17 cellular contexts compared by ENCODE assay signal in genomic region chr1:59064592-59064991, GRCh38.
DNase-seq lines count a peak whose midpoint lies in the region; ATAC-seq and TF ChIP-seq lines count a peak whose summit lies in the region.
"Had no signal": no experiment of that assay in that cellular context is flagged by ENCODE, and none has a peak within 500 bp of the region (broad histone marks: within the 10 kb centered on the region; RNA-seq: fewer than 3 reads in every experiment).

No MANE protein-coding gene starts in this region.

- in situ Hi-C loops in GM13976 (cut with MboI; ENCODE audit: low sequenced_read_pairs, unreplicated experiment), result no loop called here

- H3K4ac ChIP-seq in mesendoderm (ENCODE audit: low read depth, low read length), result no peak overlapping the region

- no peaks in the 10 kb centered on the region for H3K79me2 ChIP-seq in mesendoderm (ENCODE audit: control insufficient read depth, insufficient read depth, low read length)
- H3K79me2 ChIP-seq in osteoblast (ENCODE audit: insufficient read depth, low read length), result no peaks in the 10 kb centered on the region

- no peaks in the 10 kb centered on the region for H3K9me3 ChIP-seq in CD8-positive, alpha-beta T cell (ENCODE audit: low read length)
- no peaks in the 10 kb centered on the region for H3K9me3 ChIP-seq in osteoblast (ENCODE audit: low read depth, low read length)

- H2AK5ac ChIP-seq in mesendoderm (ENCODE audit: low read length), result no peak overlapping the region

- H3K9me3 Mint-ChIP-seq in activated CD4-positive, alpha-beta T cell treated with anti-CD3 and anti-CD28 coated beads, Interleukin-2, amount 10 ng/mL, durations not matched to agents 24 days and 14 days, result peaks cover 6% of the 10 kb centered on the region
- no peaks in the 10 kb centered on the region for H3K9me3 Mint-ChIP-seq in CD8-positive, alpha-beta T cell
- no peaks in the 10 kb centered on the region for H3K9me3 Mint-ChIP-seq in WTC11

- H3K4me3 ChIP-seq in CD8-positive, alpha-beta T cell (ENCODE audit: low read depth, low read length), result no peak overlapping the region
- no peak overlapping the region for H3K4me3 ChIP-seq in mesendoderm (ENCODE audit: low read length)
- H3K4me3 ChIP-seq in osteoblast (ENCODE audit: insufficient read depth, low read length), result no peak overlapping the region
- H3K4me3 ChIP-seq: GM23248 had no signal

- H3K18ac ChIP-seq in mesendoderm (ENCODE audit: low read length), result peak overlapping the region; percentile 45

- intact Hi-C loops in activated CD4-positive, alpha-beta T cell treated with anti-CD3 and anti-CD28 coated beads, Interleukin-2, amount 10 ng/mL, durations not matched to agents 24 days and 14 days (cut with micrococcal nuclease), result no loop called here
- intact Hi-C loops in CD8-positive, alpha-beta T cell (cut with DNase I, micrococcal nuclease), result no loop called here

- no peaks in the 10 kb centered on the region for H3K79me1 ChIP-seq in mesendoderm (ENCODE audit: low read length)

- no peak overlapping the region for H4K5ac ChIP-seq in mesendoderm (ENCODE audit: low read length)

- no peak for ATAC-seq in CD8-positive, alpha-beta T cell
- ATAC-seq in WTC11, result no peak
- no peak for ATAC-seq in GM21367 (IDR thresholded peaks at IDR 0.05; ENCODE audit: unreplicated experiment)
- ATAC-seq: Panc1 had no signal

- H3K4me1 Mint-ChIP-seq in activated CD4-positive, alpha-beta T cell treated with anti-CD3 and anti-CD28 coated beads, Interleukin-2, amount 10 ng/mL, durations not matched to agents 24 days and 14 days, result peaks cover 32% of the 10 kb centered on the region
- peaks cover 40% of the 10 kb centered on the region for H3K4me1 Mint-ChIP-seq in CD8-positive, alpha-beta T cell (ENCODE audit: low read depth)
- peaks cover 79% of the 10 kb centered on the region for H3K4me1 Mint-ChIP-seq in WTC11

- no peak overlapping the region for H3K56ac ChIP-seq in mesendoderm (ENCODE audit: low read length)

- no peak overlapping the region for H2BK120ac ChIP-seq in mesendoderm (ENCODE audit: low read depth, low read length)

- no peaks in the 10 kb centered on the region for H3K27me3 ChIP-seq in CD8-positive, alpha-beta T cell (ENCODE audit: insufficient read depth, low read length)
- H3K27me3 ChIP-seq in mesendoderm (ENCODE audit: insufficient read depth, low read length, poor library complexity) (no peaks in the 10 kb centered on the region), osteoblast (ENCODE audit: insufficient read depth, low read length) (no peaks in the 10 kb centered on the region)

- H3K9ac ChIP-seq in mesendoderm (ENCODE audit: low read length), result no peak overlapping the region
- H3K9ac ChIP-seq: GM23248 had no signal

- CTCF ChIA-PET in CD8-positive, alpha-beta T cell (lab: Charles Lee), result interaction anchor here (0.9 to 2.6 kb wide), 3 partner anchors 11 to 324 kb away, joined by 3 to 8 read pairs (median 3); no protein-coding TSS in a partner anchor
- CTCF ChIA-PET in WTC11 (lab: Charles Lee), result interaction anchor here (0.7 to 0.9 kb wide), 2 partner anchors 18 to 369 kb away, joined by 3 read pairs; no protein-coding TSS in a partner anchor

- H4K20me1 ChIP-seq in osteoblast (ENCODE audit: insufficient read depth, low read length), result no peaks in the 10 kb centered on the region

- no peak overlapping the region for H2BK5ac ChIP-seq in mesendoderm (ENCODE audit: low read length)

- peaks cover 24% of the 10 kb centered on the region for H3K4me1 ChIP-seq in CD8-positive, alpha-beta T cell (ENCODE audit: insufficient read depth, low read length)
- H3K4me1 ChIP-seq in mesendoderm (ENCODE audit: control insufficient read depth, low read depth, low read length) (peaks cover 2% of the 10 kb centered on the region), osteoblast (ENCODE audit: insufficient read depth, low read length) (no peaks in the 10 kb centered on the region)

- no peak overlapping the region for H3K27ac ChIP-seq in CD8-positive, alpha-beta T cell (ENCODE audit: low read depth, low read length)
- no peak overlapping the region for H3K27ac ChIP-seq in mesendoderm (ENCODE audit: low read depth, low read length)
- no peak overlapping the region for H3K27ac ChIP-seq in osteoblast (ENCODE audit: low read depth, low read length)
- H3K27ac ChIP-seq: GM23248 had no signal

- DNase-seq in activated CD4-positive, alpha-beta T cell treated with anti-CD3 and anti-CD28 coated beads, Interleukin-2, amount 10 ng/mL, durations not matched to agents 24 days and 14 days, result no peak
- DNase-seq in activated CD4-positive, alpha-beta T cell treated with anti-CD3 and anti-CD28 coated beads for 1 hour, result no peak
- DNase-seq in CD8-positive, alpha-beta T cell, result no peak
- no peak for DNase-seq in WTC11 (ENCODE audit: low spot score)
- DNase-seq in mesendoderm, result no peak
- no peak for DNase-seq in GM13976 (ENCODE audit: low spot score)
- no peak for DNase-seq in osteoblast (ENCODE audit: insufficient read length, low spot score, missing footprints)
- DNase-seq: C1 segment of cervical spinal cord, GM23248, Karpas-422, NCI-H1105 treated with DMSO at 0.1 percent for 48 hours, NCI-H187, NCI-H2171, NCI-H446 treated with DMSO at 0.1 percent for 48 hours, Right ventricle myocardium superior had no signal

- H2BK15ac ChIP-seq in mesendoderm (replicated peaks; ENCODE audit: low read depth), result no peak overlapping the region

- H4K8ac ChIP-seq in mesendoderm (ENCODE audit: low read depth, low read length), result no peak overlapping the region

- peak overlapping the region; percentile 69 for H3K27ac Mint-ChIP-seq in activated CD4-positive, alpha-beta T cell treated with anti-CD3 and anti-CD28 coated beads, Interleukin-2, amount 10 ng/mL, durations not matched to agents 24 days and 14 days
- peak overlapping the region; percentile 53 for H3K27ac Mint-ChIP-seq in CD8-positive, alpha-beta T cell
- H3K27ac Mint-ChIP-seq in WTC11, result peak overlapping the region; percentile 99

- H3K36me3 ChIP-seq in CD8-positive, alpha-beta T cell (ENCODE audit: insufficient read depth, low read length), result no peaks in the 10 kb centered on the region
- no peaks in the 10 kb centered on the region for H3K36me3 ChIP-seq in mesendoderm (ENCODE audit: control insufficient read depth, insufficient read depth, low read length)
- no peaks in the 10 kb centered on the region for H3K36me3 ChIP-seq in osteoblast (ENCODE audit: insufficient read depth, low read length)

- H3K23ac ChIP-seq in mesendoderm (ENCODE audit: low read length), result no peak overlapping the region

- POLR2A ChIA-PET in CD8-positive, alpha-beta T cell (lab: Charles Lee), result interaction anchor here (0.6 kb wide), 1 partner anchor 66 kb away, joined by 4 read pairs; no protein-coding TSS in a partner anchor
- POLR2A ChIA-PET in WTC11 (lab: Charles Lee), result no interaction called here

- TF ChIP-seq CTCF in CD8-positive, alpha-beta T cell (IDR thresholded peaks at IDR 0.05), result no peak
- no peak for TF ChIP-seq CTCF in WTC11 (IDR thresholded peaks at IDR 0.05)
- no peak for TF ChIP-seq CTCF in GM13976 (IDR thresholded peaks at IDR 0.05; ENCODE audit: borderline replicate concordance, control extremely low read depth, extremely low read depth, insufficient read depth, missing control alignments)
- no peak for TF ChIP-seq CTCF in osteoblast (IDR thresholded peaks at IDR 0.05; ENCODE audit: extremely low read depth, low read depth, low read length)

- H3K27me3 Mint-ChIP-seq in activated CD4-positive, alpha-beta T cell treated with anti-CD3 and anti-CD28 coated beads, Interleukin-2, amount 10 ng/mL, durations not matched to agents 24 days and 14 days, result no peaks in the 10 kb centered on the region
- no peaks in the 10 kb centered on the region for H3K27me3 Mint-ChIP-seq in CD8-positive, alpha-beta T cell (ENCODE audit: low read depth)
- no peaks in the 10 kb centered on the region for H3K27me3 Mint-ChIP-seq in WTC11 (ENCODE audit: low read depth)

- peaks cover 11% of the 10 kb centered on the region for H3K36me3 Mint-ChIP-seq in activated CD4-positive, alpha-beta T cell treated with anti-CD3 and anti-CD28 coated beads, Interleukin-2, amount 10 ng/mL, durations not matched to agents 24 days and 14 days (ENCODE audit: low read depth)
- no peaks in the 10 kb centered on the region for H3K36me3 Mint-ChIP-seq in CD8-positive, alpha-beta T cell
- H3K36me3 Mint-ChIP-seq in WTC11, result peaks cover 4% of the 10 kb centered on the region

- no peak overlapping the region for H3K4me2 ChIP-seq in mesendoderm (ENCODE audit: low read length)
- H3K4me2 ChIP-seq in osteoblast (ENCODE audit: insufficient read depth, low read length), result no peak overlapping the region

- H2AFZ ChIP-seq in osteoblast (ENCODE audit: low read length), result no peak overlapping the region
- H2AFZ ChIP-seq: GM23248 had no signal

- H3K4me3 Mint-ChIP-seq in activated CD4-positive, alpha-beta T cell treated with anti-CD3 and anti-CD28 coated beads, Interleukin-2, amount 10 ng/mL, durations not matched to agents 24 days and 14 days, result no peak overlapping the region
- H3K4me3 Mint-ChIP-seq in CD8-positive, alpha-beta T cell, result no peak overlapping the region
- H3K4me3 Mint-ChIP-seq in WTC11, result no peak overlapping the region

TF ChIP-seq in WTC11, 78 proteins besides CTCF, POLR2A, EP300 and RAD21 (continues in another document):
- TF ChIP-seq PRRX2 (CRISPR knock-in tag; IDR thresholded peaks at IDR 0.05) (no peak), NR1H2 (CRISPR knock-in tag; IDR thresholded peaks at IDR 0.05) (no peak), FOXP1 (CRISPR knock-in tag; IDR thresholded peaks at IDR 0.05; ENCODE audit: borderline replicate concordance) (no peak), ZSCAN18 (CRISPR knock-in tag; IDR thresholded peaks at IDR 0.05) (no peak), ATF3 (CRISPR knock-in tag; conservative IDR thresholded peaks at IDR 0.05) (no peak)
